17 cellular contexts compared by ENCODE assay signal in the genomic region with DNA sequence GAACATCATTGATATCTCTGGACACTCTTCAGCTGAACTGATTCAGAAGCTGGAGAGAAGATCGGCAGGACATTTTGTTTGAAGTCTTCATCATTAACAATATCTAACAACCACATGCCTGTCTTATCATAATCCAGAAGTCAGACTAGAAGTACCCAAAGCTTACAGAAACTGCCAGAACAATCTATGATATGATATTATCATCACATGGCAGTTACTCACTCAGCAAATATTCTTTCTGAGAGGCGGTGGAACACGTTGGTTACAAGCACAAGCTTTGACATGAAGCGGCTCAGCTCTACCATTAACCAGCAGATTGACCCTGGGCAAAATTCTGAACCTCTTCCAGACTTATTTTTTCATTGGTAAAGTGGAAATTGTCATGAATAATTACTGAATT.
DNase-seq lines count a peak whose midpoint lies in the region; TF ChIP-seq lines count a peak whose summit lies in the region.
"Had no signal": no experiment of that assay in that cellular context is flagged by ENCODE, and none has a peak within 500 bp of the region (broad histone marks: within the 10 kb centered on the region; RNA-seq: fewer than 3 reads in every experiment).

No MANE protein-coding gene starts in this region.

- H3K27ac ChIP-seq in RWPE1 (no peak overlapping the region), brain microvascular endothelial cell (peak overlapping the region; percentile 55)
- H3K27ac ChIP-seq: PC-9, SK-N-MC had no signal

- no peak for TF ChIP-seq CTCF in RWPE1 (conservative IDR thresholded peaks at IDR 0.05; ENCODE audit: low read depth)
- no peak for TF ChIP-seq CTCF in brain microvascular endothelial cell (IDR thresholded peaks at IDR 0.05; ENCODE audit: low read depth, low read length, missing control alignments)
- TF ChIP-seq CTCF in fibroblast of villous mesenchyme (IDR thresholded peaks at IDR 0.05; ENCODE audit: insufficient read depth, low read depth, low read length) = no peak

- POLR2A ChIA-PET in RWPE1 (lab: Yijun Ruan, JAX; ENCODE audit: low non-redundant PET) = interaction anchor here (0.5 kb wide), 1 partner anchor 70 kb away, joined by 3 read pairs; the partner anchor contains the start of gene KIT

- no peak overlapping the region for H3K4me3 ChIP-seq in brain microvascular endothelial cell (ENCODE audit: low read depth, low read length)
- no peak overlapping the region for H3K4me3 ChIP-seq in fibroblast of villous mesenchyme (ENCODE audit: low read depth, low read length)
- H3K4me3 ChIP-seq: PC-9, SK-N-MC had no signal

- DNase-seq in RWPE1 (ENCODE audit: low spot score) (peak; percentile 29), brain microvascular endothelial cell (peak; percentile 67), fibroblast of villous mesenchyme (ENCODE audit: low read depth) (peak; percentile 11), NCI-H1417 treated with DMSO at 0.1 percent for 48 hours (lab: John Stamatoyannopoulos, UW) (no peak), COLO829 (ENCODE audit: low spot score) (no peak), NCI-H1048 (lab: John Stamatoyannopoulos, UW) (no peak), amniotic stem cell (lab: John Stamatoyannopoulos, UW) (no peak)
- DNase-seq: CD8-positive, alpha-beta memory T cell; DMS 273 treated with DMSO at 0.1 percent for 48 hours; Karpas-422; NCI-H1436; NCI-H2081 treated with DMSO at 0.1 percent for 48 hours; NCI-H2227 treated with DMSO at 0.1 percent for 48 hours; NCI-H526 treated with DMSO at 0.1 percent for 48 hours; NK-92 treated with Interleukin-12 subunit alpha and Interleukin-12 subunit beta, amount 100 ng/mL, for 24 hours; PC-9 had no signal

- in situ Hi-C loops in brain microvascular endothelial cell (cut with HindIII; ENCODE audit: low pct_ligation_motif_present, low sequenced_read_pairs) = no loop called here

- no peaks in the 10 kb centered on the region for H3K27me3 ChIP-seq in brain microvascular endothelial cell (replicated peaks)

- H3K36me3 ChIP-seq in brain microvascular endothelial cell (replicated peaks) = no peaks in the 10 kb centered on the region

- CTCF ChIA-PET in RWPE1 (lab: Yijun Ruan, JAX) = interaction anchor here (0.6 kb wide), 1 partner anchor 160 kb away, joined by 3 read pairs; no protein-coding TSS in a partner anchor

Comparison
In these comparisons a context has a peak if more than half of its experiments do, and no peak if none do; other contexts are left out.
1. DNase-seq: peak in RWPE1 (single experiment), brain microvascular endothelial cell (single experiment) and fibroblast of villous mesenchyme (single experiment); none in NCI-H1417 treated with DMSO at 0.1 percent for 48 hours (single experiment), COLO829 (single experiment), NCI-H1048 (single experiment) and amniotic stem cell (single experiment).